8 cellular contexts compared by ENCODE assay signal in the genomic region with DNA sequence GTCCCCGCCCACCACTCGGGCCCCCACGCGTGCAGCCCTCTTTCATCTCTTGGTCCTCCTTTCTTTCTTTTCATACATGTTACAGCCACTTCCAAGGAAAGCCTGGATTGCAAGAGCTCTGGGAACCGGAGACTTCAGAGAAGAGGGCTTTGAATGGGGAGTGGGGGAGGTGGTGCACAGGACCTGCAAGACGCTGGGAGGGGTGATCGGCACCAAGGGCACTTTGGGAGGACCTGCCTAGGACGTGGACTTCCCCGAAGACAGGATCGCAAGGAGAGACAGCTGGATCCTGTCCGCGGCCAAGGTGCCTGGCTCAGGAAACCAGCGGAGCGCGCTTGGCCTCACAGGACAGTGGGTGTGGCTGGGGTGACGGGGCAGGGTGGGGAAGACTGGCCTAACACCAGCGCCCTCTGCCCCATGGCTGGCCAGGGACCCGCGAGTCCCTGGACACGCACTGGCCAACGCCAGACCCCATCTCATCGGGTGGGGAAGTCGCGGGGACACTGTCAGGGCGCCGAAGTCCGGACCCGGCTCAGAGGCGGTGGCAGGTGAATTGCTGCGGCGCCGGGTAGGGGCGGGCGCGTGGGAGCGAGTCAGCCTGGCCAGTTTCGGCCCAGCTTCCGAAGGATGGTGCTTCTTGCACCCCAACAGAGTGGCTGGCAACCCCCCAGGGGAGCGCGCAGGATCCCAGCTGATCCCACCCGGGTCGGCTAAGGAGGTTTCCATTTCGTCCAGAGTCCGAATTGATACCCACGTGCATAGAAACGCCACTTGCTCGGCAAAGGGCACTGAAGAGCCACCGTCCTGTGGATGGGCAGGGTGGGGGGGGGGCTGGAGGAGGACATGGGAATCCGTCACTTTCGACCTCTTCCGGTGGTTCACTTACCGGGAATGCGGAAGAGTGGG. TPM values are rescaled to one million over a fixed set of nuclear protein-coding genes. Genes with fewer than 3 reads are reported as not detected.
DNase-seq lines count a peak whose midpoint lies in the region; ATAC-seq and TF ChIP-seq lines count a peak whose summit lies in the region.

No MANE protein-coding gene starts in this region.

- H3K36me3 ChIP-seq in GM06990 (ENCODE audit: control insufficient read depth, insufficient read depth, low read length) (no peaks in the 10 kb centered on the region), heart right ventricle (no peaks in the 10 kb centered on the region), prostate gland (no peaks in the 10 kb centered on the region)

- H3K27me3 ChIP-seq in GM06990 (replicated peaks; ENCODE audit: control insufficient read depth, insufficient read depth, low read length): peaks cover 2% of the 10 kb centered on the region; the same call in 1 of the 2 replicates
- peaks cover 0 to 62% (median 29%) of the 10 kb centered on the region in 7 donors for H3K27me3 ChIP-seq in heart right ventricle
- peaks cover 7% of the 10 kb centered on the region for H3K27me3 ChIP-seq in prostate gland (replicated peaks; ENCODE audit: insufficient read depth)

- no peak for TF ChIP-seq POLR2A in prostate gland (IDR thresholded peaks at IDR 0.05)

- no peak for TF ChIP-seq CTCF in GM06990 (IDR thresholded peaks at IDR 0.05; ENCODE audit: insufficient read depth, low read length, poor library complexity, severe bottlenecking)
- no peak for TF ChIP-seq CTCF in heart right ventricle (IDR thresholded peaks at IDR 0.05)
- no peak for TF ChIP-seq CTCF in prostate gland (IDR thresholded peaks at IDR 0.05)

- no peak overlapping the region for H3K27ac Mint-ChIP-seq in activated CD4-positive, alpha-beta T cell treated with anti-CD3 and anti-CD28 coated beads, Interleukin-2, amount 10 ng/mL, durations not matched to agents 7 days and 5 days

- ATAC-seq in heart right ventricle: peak; percentile 5 to 71 (median 46)

- H3K4me3 ChIP-seq in GM06990 (replicated peaks; ENCODE audit: low read depth, low read length) (peak overlapping the region; percentile 44), heart right ventricle (peak overlapping the region; percentile 50 to 82 (median 70)), prostate gland (peak overlapping the region; percentile 24 to 28)

- intact Hi-C loops in heart right ventricle (cut with DNase I) (loop anchor here (2.0 to 10.0 kb wide), 23 partner anchors 33 to 358 kb away; partner anchors contain the start of genes CD93 (in 1 of the 10) and NXT1 (in 1 of the 10)), prostate gland (cut with DNase I) (loop anchor here (10.0 kb wide), 2 partner anchors 295 to 355 kb away; no protein-coding TSS in a partner anchor)

- H3K36me3 Mint-ChIP-seq in activated CD4-positive, alpha-beta T cell treated with anti-CD3 and anti-CD28 coated beads, Interleukin-2, amount 10 ng/mL, durations not matched to agents 7 days and 5 days (ENCODE audit: low read depth): no peaks in the 10 kb centered on the region

- peaks cover 68% of the 10 kb centered on the region for H3K27me3 Mint-ChIP-seq in activated CD4-positive, alpha-beta T cell treated with anti-CD3 and anti-CD28 coated beads, Interleukin-2, amount 10 ng/mL, durations not matched to agents 7 days and 5 days

- H3K4me3 Mint-ChIP-seq in activated CD4-positive, alpha-beta T cell treated with anti-CD3 and anti-CD28 coated beads, Interleukin-2, amount 10 ng/mL, durations not matched to agents 7 days and 5 days: no peak overlapping the region

- H3K4me1 ChIP-seq in heart right ventricle (peaks cover 6 to 68% (median 59%) of the 10 kb centered on the region in 9 donors), prostate gland (replicated peaks) (no peaks in the 10 kb centered on the region)

- DNase-seq in GM06990 (ENCODE audit: extremely low read depth, insufficient read length) (peak; percentile 22), UCSD-AML1 (lab: John Stamatoyannopoulos, UW; ENCODE audit: unreplicated experiment) (peak; percentile 73), heart right ventricle (peak; percentile 62 to 65), prostate gland (ENCODE audit: low spot score) (no peak), NCI-H2029 (lab: John Stamatoyannopoulos, UW) (no peak), COLO668 (lab: John Stamatoyannopoulos, UW; ENCODE audit: unreplicated experiment) (no peak)
- no peak for DNase-seq in activated CD8-positive, alpha-beta memory T cell treated with anti-CD3 and anti-CD28 coated beads for 24 hours
- DNase-seq in activated CD4-positive, alpha-beta T cell treated with anti-CD3 and anti-CD28 coated beads, Interleukin-2, amount 10 ng/mL, durations not matched to agents 7 days and 5 days: no peak

- CTCF ChIA-PET in activated CD4-positive, alpha-beta T cell treated with anti-CD3 and anti-CD28 coated beads, Interleukin-2, amount 10 ng/mL, durations not matched to agents 7 days and 5 days (lab: Charles Lee): interaction anchor here (1.4 kb wide), 1 partner anchor 299 kb away, joined by 3 read pairs; no protein-coding TSS in a partner anchor

- peak overlapping the region; percentile 87 to 97 (median 92) for H3K27ac ChIP-seq in heart right ventricle
- peak overlapping the region; percentile 8 to 27 for H3K27ac ChIP-seq in prostate gland

- POLR2A ChIA-PET in activated CD4-positive, alpha-beta T cell treated with anti-CD3 and anti-CD28 coated beads, Interleukin-2, amount 10 ng/mL, durations not matched to agents 7 days and 5 days (lab: Charles Lee): no interaction called here

- H3K9me3 Mint-ChIP-seq in activated CD4-positive, alpha-beta T cell treated with anti-CD3 and anti-CD28 coated beads, Interleukin-2, amount 10 ng/mL, durations not matched to agents 7 days and 5 days: no peaks in the 10 kb centered on the region

- peaks cover 8% of the 10 kb centered on the region for H3K4me1 Mint-ChIP-seq in activated CD4-positive, alpha-beta T cell treated with anti-CD3 and anti-CD28 coated beads, Interleukin-2, amount 10 ng/mL, durations not matched to agents 7 days and 5 days

- H3K9me3 ChIP-seq in heart right ventricle (no peaks in the 10 kb centered on the region), prostate gland (no peaks in the 10 kb centered on the region)

- WGBS in heart right ventricle, 2 donors: 1% methylated on average over 52 to 53 of the region's 53 CpGs
- WGBS in prostate gland: 3% methylated on average over 34 of the region's 53 CpGs

RNA-seq across cellular contexts. Expression of gene THBD, which starts 0.7 kb away (rescaled TPM):
- total RNA-seq in heart right ventricle (10 to 100 TPM; 11.1 to 61.0 (median 17.4) TPM), prostate gland (10 to 100 TPM in 1 of 2 donors, 1 to 10 TPM in 1; 6.6 to 88.4 TPM)
- polyA plus RNA-seq in heart right ventricle: 10 to 100 TPM; 12.0 to 20.6 TPM
- total RNA-seq in activated CD4-positive, alpha-beta T cell treated with anti-CD3 and anti-CD28 coated beads, Interleukin-2, amount 10 ng/mL, durations not matched to agents 7 days and 5 days: not detected

RNA-seq across cellular contexts. Expression of gene SSTR4, which starts 15.1 kb away (rescaled TPM):
- total RNA-seq in heart right ventricle (not detected), prostate gland (not detected)
- not detected for polyA plus RNA-seq in heart right ventricle
- total RNA-seq in activated CD4-positive, alpha-beta T cell treated with anti-CD3 and anti-CD28 coated beads, Interleukin-2, amount 10 ng/mL, durations not matched to agents 7 days and 5 days: not detected

RNA-seq across cellular contexts. Expression of gene CD93, which starts 35.9 kb away (rescaled TPM):
- 10 to 100 TPM; 29.6 to 85.0 (median 40.0) TPM for total RNA-seq in heart right ventricle
- polyA plus RNA-seq in heart right ventricle: 10 to 100 TPM; 12.7 to 24.9 TPM
- total RNA-seq in prostate gland: 10 to 100 TPM; 13.9 to 31.1 TPM
- total RNA-seq in activated CD4-positive, alpha-beta T cell treated with anti-CD3 and anti-CD28 coated beads, Interleukin-2, amount 10 ng/mL, durations not matched to agents 7 days and 5 days: 1 to 10 TPM; 1.7 to 1.8 TPM

Comparison
In these comparisons a context has a peak if more than half of its experiments do, and no peak if none do; other contexts are left out.
1. DNase-seq: peak in GM06990 (single experiment), UCSD-AML1 (single experiment) and heart right ventricle (2 of 2); none in prostate gland (single experiment), NCI-H2029 (single experiment), activated CD8-positive, alpha-beta memory T cell treated with anti-CD3 and anti-CD28 coated beads for 24 hours (single experiment), COLO668 (single experiment) and activated CD4-positive, alpha-beta T cell treated with anti-CD3 and anti-CD28 coated beads, Interleukin-2, amount 10 ng/mL, durations not matched to agents 7 days and 5 days (single experiment).
2. RNA of gene THBD, which starts 0.7 kb away (total RNA-seq): 6.6 to 88.4 TPM in prostate gland and 11.1 to 61.0 TPM in heart right ventricle; not detected in activated CD4-positive, alpha-beta T cell treated with anti-CD3 and anti-CD28 coated beads, Interleukin-2, amount 10 ng/mL, durations not matched to agents 7 days and 5 days; every median in the first group is over 4 times any median in the second.
3. RNA of gene CD93, which starts 35.9 kb away (total RNA-seq): 29.6 to 85.0 TPM in heart right ventricle and 13.9 to 31.1 TPM in prostate gland; 1.7 to 1.8 TPM in activated CD4-positive, alpha-beta T cell treated with anti-CD3 and anti-CD28 coated beads, Interleukin-2, amount 10 ng/mL, durations not matched to agents 7 days and 5 days; every median in the first group is over 4 times any median in the second.
4. Peak in every context shown above with its lines, with median percentiles within 50 percentile points of each other: H3K4me3 ChIP-seq.